1 cellular context compared by ENCODE assay signal in genomic region chr4:169625886-169626285, GRCh38.
A peak's percentile ranks its signal among the peaks of the same experiment; 100 is the strongest.
TF ChIP-seq lines count a peak whose summit lies in the region.

No MANE protein-coding gene starts in this region.

TF ChIP-seq in K562, 482 proteins besides CTCF, POLR2A, EP300 and RAD21 (continued from another document):
- TF ChIP-seq MNT (conservative IDR thresholded peaks at IDR 0.05), result 0 out of 4 replicates have a peak, but pooled peaks of 1 of the 2 experiments have one; percentile 30
- TF ChIP-seq ARNT (IDR thresholded peaks at IDR 0.05), result peak in 1 of 2 experiments; percentile 30; a peak in 1 of 4 replicates
- no peak for TF ChIP-seq DMBX1 (CRISPR knock-in tag; IDR thresholded peaks at IDR 0.05; ENCODE audit: borderline replicate concordance)
- TF ChIP-seq PHF20 (IDR thresholded peaks at IDR 0.05; ENCODE audit: partially characterized antibody), result no peak
- TF ChIP-seq KLF16 (IDR thresholded peaks at IDR 0.05), result peak; percentile 85
- no peak for TF ChIP-seq RAD51 (IDR thresholded peaks at IDR 0.05; ENCODE audit: borderline replicate concordance, low read depth)
- no peak for TF ChIP-seq ZNF511 (CRISPR knock-in tag; IDR thresholded peaks at IDR 0.05)
- TF ChIP-seq ZNF165 (CRISPR knock-in tag; IDR thresholded peaks at IDR 0.05; ENCODE audit: borderline replicate concordance), result no peak
- no peak for TF ChIP-seq ZNF282 (CRISPR knock-in tag; IDR thresholded peaks at IDR 0.05)
- peak; percentile 38; the same call in 1 of the 2 replicates for TF ChIP-seq CXXC5 (CRISPR knock-in tag; IDR thresholded peaks at IDR 0.05)
- TF ChIP-seq KDM1A (IDR thresholded peaks at IDR 0.05), result peak; percentile 96 to 97
- no peak for TF ChIP-seq ZNF76 (CRISPR knock-in tag; IDR thresholded peaks at IDR 0.05; ENCODE audit: borderline replicate concordance)
- no peak for TF ChIP-seq ETS1 (conservative IDR thresholded peaks at IDR 0.05; ENCODE audit: control insufficient read depth, low read depth, low read length)
- TF ChIP-seq SOX6 (IDR thresholded peaks at IDR 0.05), result peak; percentile 61
- TF ChIP-seq GATAD2A (IDR thresholded peaks at IDR 0.05), result no peak
- peak; percentile 46; the same call in 1 of the 2 replicates for TF ChIP-seq LEF1 (IDR thresholded peaks at IDR 0.05)
- TF ChIP-seq ZZZ3 (IDR thresholded peaks at IDR 0.05), result no peak
- TF ChIP-seq MEF2D (tag; conservative IDR thresholded peaks at IDR 0.05; ENCODE audit: low read depth), result no peak
- no peak for TF ChIP-seq RFX1 (IDR thresholded peaks at IDR 0.05)
- no peak for TF ChIP-seq GATAD2B (IDR thresholded peaks at IDR 0.05; ENCODE audit: borderline replicate concordance)
- no peak for TF ChIP-seq EWSR1 (IDR thresholded peaks at IDR 0.05; ENCODE audit: borderline replicate concordance, low read depth, partially characterized antibody)
- peak; percentile 72 for TF ChIP-seq PML (IDR thresholded peaks at IDR 0.05; ENCODE audit: low read length)
- peak; percentile 63 for TF ChIP-seq NFIC (IDR thresholded peaks at IDR 0.05)
- 0 out of 2 replicates have a peak, but pooled peaks have one; percentile 47 for TF ChIP-seq JUND (IDR thresholded peaks at IDR 0.05; ENCODE audit: borderline replicate concordance, low read depth, low read length)
- no peak for TF ChIP-seq JUND (tag; IDR thresholded peaks at IDR 0.05; ENCODE audit: borderline replicate concordance, low read depth, low read length)
- TF ChIP-seq MEIS2 (IDR thresholded peaks at IDR 0.05; ENCODE audit: partially characterized antibody), result peak; percentile 90
- TF ChIP-seq ZNF143 (CRISPR knock-in tag; IDR thresholded peaks at IDR 0.05), result no peak
